23 cellular contexts compared by ENCODE assay signal in genomic region chr1:16130827-16131226, GRCh38. TPM values are rescaled to one million over a fixed set of nuclear protein-coding genes. Genes with fewer than 3 reads are reported as not detected.
DNase-seq lines count a peak whose midpoint lies in the region; ATAC-seq, FAIRE-seq and TF ChIP-seq lines count a peak whose summit lies in the region.
"Had no signal": no experiment of that assay in that cellular context is flagged by ENCODE, and none has a peak within 500 bp of the region (broad histone marks: within the 10 kb centered on the region; RNA-seq: fewer than 3 reads in every experiment).

No MANE protein-coding gene starts in this region.

- H3K4me3 Mint-ChIP-seq in astrocyte (ENCODE audit: unreplicated experiment) (peak overlapping the region; percentile 54), neural progenitor cell (peak overlapping the region; percentile 39)
- H3K4me3 Mint-ChIP-seq in activated CD8-positive, alpha-beta memory T cell treated with anti-CD3 and anti-CD28 coated beads, Interleukin-2, amount 10 ng/mL, durations not matched to agents 7 days and 5 days = no peak overlapping the region

- H3K27ac ChIP-seq in astrocyte (ENCODE audit: low read depth, low read length) (no peak overlapping the region), neural progenitor cell (no peak overlapping the region), caudate nucleus (ENCODE audit: low read depth, low read length) (no peak overlapping the region)
- H3K27ac ChIP-seq: 22Rv1, SK-N-MC had no signal

- ATAC-seq in Right ventricle myocardium inferior = peak; percentile 60
- ATAC-seq in activated CD8-positive, alpha-beta memory T cell treated with anti-CD3 and anti-CD28 coated beads, Interleukin-2, amount 10 ng/mL, durations not matched to agents 7 days and 5 days = no peak
- ATAC-seq: PC-3 had no signal

- CTCF ChIA-PET in activated CD8-positive, alpha-beta memory T cell treated with anti-CD3 and anti-CD28 coated beads, Interleukin-2, amount 10 ng/mL, durations not matched to agents 7 days and 5 days (lab: Charles Lee) = no interaction called here

- peaks cover 71% of the 10 kb centered on the region for H3K79me2 ChIP-seq in astrocyte (ENCODE audit: insufficient read depth, low read length)
- H3K79me2 ChIP-seq in neural progenitor cell (ENCODE audit: low read depth) = no peaks in the 10 kb centered on the region

- H3K4me1 Mint-ChIP-seq in astrocyte (ENCODE audit: low read depth, unreplicated experiment) (no peaks in the 10 kb centered on the region), neural progenitor cell (no peaks in the 10 kb centered on the region)
- H3K4me1 Mint-ChIP-seq in activated CD8-positive, alpha-beta memory T cell treated with anti-CD3 and anti-CD28 coated beads, Interleukin-2, amount 10 ng/mL, durations not matched to agents 7 days and 5 days = no peaks in the 10 kb centered on the region

- peaks cover 34% of the 10 kb centered on the region for H3K36me3 Mint-ChIP-seq in astrocyte (ENCODE audit: low read depth, unreplicated experiment)
- peaks cover 24% of the 10 kb centered on the region for H3K36me3 Mint-ChIP-seq in neural progenitor cell
- H3K36me3 Mint-ChIP-seq in activated CD8-positive, alpha-beta memory T cell treated with anti-CD3 and anti-CD28 coated beads, Interleukin-2, amount 10 ng/mL, durations not matched to agents 7 days and 5 days = no peaks in the 10 kb centered on the region

- peaks cover 99% of the 10 kb centered on the region for H4K20me1 ChIP-seq in astrocyte (ENCODE audit: insufficient read depth, low read length)
- H4K20me1 ChIP-seq in neural progenitor cell (ENCODE audit: low read depth) = peaks cover 6% of the 10 kb centered on the region

- H2AFZ ChIP-seq in astrocyte (ENCODE audit: low read depth, low read length) (no peak overlapping the region), neural progenitor cell (replicated peaks) (no peak overlapping the region)

- H3K27me3 Mint-ChIP-seq in astrocyte (ENCODE audit: low read depth, unreplicated experiment) = no peaks in the 10 kb centered on the region
- H3K27me3 Mint-ChIP-seq in neural progenitor cell (ENCODE audit: insufficient read depth, low read depth) = peaks cover 2% of the 10 kb centered on the region
- peaks cover 7% of the 10 kb centered on the region for H3K27me3 Mint-ChIP-seq in activated CD8-positive, alpha-beta memory T cell treated with anti-CD3 and anti-CD28 coated beads, Interleukin-2, amount 10 ng/mL, durations not matched to agents 7 days and 5 days

- H3K4me2 ChIP-seq in astrocyte (ENCODE audit: low read length) (no peak overlapping the region), neural progenitor cell (no peak overlapping the region)

- H3K9ac ChIP-seq in astrocyte (ENCODE audit: low read length) = no peak overlapping the region
- no peak overlapping the region for H3K9ac ChIP-seq in neural progenitor cell

- H3K9me3 Mint-ChIP-seq in astrocyte (ENCODE audit: unreplicated experiment) (no peaks in the 10 kb centered on the region), neural progenitor cell (no peaks in the 10 kb centered on the region)
- H3K9me3 Mint-ChIP-seq in activated CD8-positive, alpha-beta memory T cell treated with anti-CD3 and anti-CD28 coated beads, Interleukin-2, amount 10 ng/mL, durations not matched to agents 7 days and 5 days (ENCODE audit: low read depth) = no peaks in the 10 kb centered on the region

- intact Hi-C loops in Right ventricle myocardium inferior (cut with DNase I) = loop anchor here (1.0 kb wide), 1 partner anchor 13 kb away; no protein-coding TSS in a partner anchor
- intact Hi-C loops in cardiac septum (cut with DNase I) = no loop called here

- H3K27ac Mint-ChIP-seq in astrocyte (ENCODE audit: unreplicated experiment) (peak overlapping the region; percentile 72), neural progenitor cell (no peak overlapping the region)
- no peak overlapping the region for H3K27ac Mint-ChIP-seq in activated CD8-positive, alpha-beta memory T cell treated with anti-CD3 and anti-CD28 coated beads, Interleukin-2, amount 10 ng/mL, durations not matched to agents 7 days and 5 days

- H3K36me3 ChIP-seq in astrocyte (ENCODE audit: insufficient read depth, low read length) (peaks cover 82% of the 10 kb centered on the region), neural progenitor cell (no peaks in the 10 kb centered on the region)

- no peak for FAIRE-seq in astrocyte (lab: Jason Lieb, UNC)
- FAIRE-seq: GM18507 had no signal

- no peaks in the 10 kb centered on the region for H3K27me3 ChIP-seq in astrocyte (ENCODE audit: insufficient read depth, low read length)
- no peaks in the 10 kb centered on the region for H3K27me3 ChIP-seq in neural progenitor cell
- H3K27me3 ChIP-seq: MG63 had no signal

- TF ChIP-seq CTCF in astrocyte (IDR thresholded peaks at IDR 0.05; ENCODE audit: insufficient read depth, low read depth, low read length) (no peak), neural progenitor cell (IDR thresholded peaks at IDR 0.05) (no peak)

- no peak overlapping the region for H3K4me3 ChIP-seq in astrocyte (ENCODE audit: insufficient read depth, low read depth, low read length)
- no peak overlapping the region for H3K4me3 ChIP-seq in neural progenitor cell
- H3K4me3 ChIP-seq: HAP-1, MG63, SK-N-MC had no signal

- DNase-seq in Right ventricle myocardium inferior (ENCODE audit: missing footprints) (peak; percentile 43), cardiac septum (ENCODE audit: low spot score) (no peak), astrocyte (ENCODE audit: low read depth) (no peak), neural progenitor cell (ENCODE audit: low spot score) (no peak), caudate nucleus (lab: John Stamatoyannopoulos, UW) (no peak), mucosa of gallbladder (ENCODE audit: low spot score) (no peak)
- DNase-seq in activated CD8-positive, alpha-beta memory T cell treated with anti-CD3 and anti-CD28 coated beads, Interleukin-2, amount 10 ng/mL, durations not matched to agents 7 days and 5 days = no peak
- DNase-seq: DMS53; GOT3; KG1; MG63; NCI-H2029 treated with DMSO at 0.1 percent for 48 hours; NCI-H446 treated with DMSO at 0.1 percent for 48 hours; NCI-H526; NCI-H82; NK-92 treated with Interleukin-12 subunit alpha and Interleukin-12 subunit beta, amount 100 ng/mL, for 24 hours; PC-3; SIG-M5 had no signal

- H3K4me1 ChIP-seq in astrocyte (ENCODE audit: insufficient read depth, low read length) (no peaks in the 10 kb centered on the region), neural progenitor cell (no peaks in the 10 kb centered on the region)
- H3K4me1 ChIP-seq: HAP-1 had no signal

- H3K9me3 ChIP-seq in astrocyte (ENCODE audit: insufficient read depth, low read depth, low read length) (no peaks in the 10 kb centered on the region), neural progenitor cell (ENCODE audit: low read depth) (no peaks in the 10 kb centered on the region)
- H3K9me3 ChIP-seq: HAP-1, MG63 had no signal

- no peaks in the 10 kb centered on the region for H3F3A ChIP-seq in neural progenitor cell (ENCODE audit: low read depth)

RNA-seq across cellular contexts. Expression of gene EPHA2, which starts 25.0 kb away (rescaled TPM):
- total RNA-seq in Right ventricle myocardium inferior (7.3 TPM), cardiac septum (26.1 TPM), astrocyte (117 and 140 TPM in 2 replicates), neural progenitor cell (ENCODE audit: low replicate concordance) (14.9 and 40.9 TPM in 2 replicates), mucosa of gallbladder (37.2 TPM)
- total RNA-seq in activated CD8-positive, alpha-beta memory T cell treated with anti-CD3 and anti-CD28 coated beads, Interleukin-2, amount 10 ng/mL, durations not matched to agents 7 days and 5 days = not detected

RNA-seq across cellular contexts. Expression of gene FAM131C, which starts 57.4 kb away (rescaled TPM):
- total RNA-seq in Right ventricle myocardium inferior = 5.9 TPM
- total RNA-seq in cardiac septum = 3.0 TPM
- total RNA-seq in astrocyte = 0.11 and 0.38 TPM in 2 replicates
- 0.13 and 2.6 TPM in 2 replicates for total RNA-seq in neural progenitor cell (ENCODE audit: low replicate concordance)
- total RNA-seq in activated CD8-positive, alpha-beta memory T cell treated with anti-CD3 and anti-CD28 coated beads, Interleukin-2, amount 10 ng/mL, durations not matched to agents 7 days and 5 days = 1 to 10 TPM in 1 of 2 experiments, under 1 TPM in 1; 0.91 to 1.8 TPM
- 4.7 TPM for total RNA-seq in mucosa of gallbladder
- total RNA-seq: RPMI7951 had no signal
